ENCODE assay signal across 24 cellular contexts in the genomic region with DNA sequence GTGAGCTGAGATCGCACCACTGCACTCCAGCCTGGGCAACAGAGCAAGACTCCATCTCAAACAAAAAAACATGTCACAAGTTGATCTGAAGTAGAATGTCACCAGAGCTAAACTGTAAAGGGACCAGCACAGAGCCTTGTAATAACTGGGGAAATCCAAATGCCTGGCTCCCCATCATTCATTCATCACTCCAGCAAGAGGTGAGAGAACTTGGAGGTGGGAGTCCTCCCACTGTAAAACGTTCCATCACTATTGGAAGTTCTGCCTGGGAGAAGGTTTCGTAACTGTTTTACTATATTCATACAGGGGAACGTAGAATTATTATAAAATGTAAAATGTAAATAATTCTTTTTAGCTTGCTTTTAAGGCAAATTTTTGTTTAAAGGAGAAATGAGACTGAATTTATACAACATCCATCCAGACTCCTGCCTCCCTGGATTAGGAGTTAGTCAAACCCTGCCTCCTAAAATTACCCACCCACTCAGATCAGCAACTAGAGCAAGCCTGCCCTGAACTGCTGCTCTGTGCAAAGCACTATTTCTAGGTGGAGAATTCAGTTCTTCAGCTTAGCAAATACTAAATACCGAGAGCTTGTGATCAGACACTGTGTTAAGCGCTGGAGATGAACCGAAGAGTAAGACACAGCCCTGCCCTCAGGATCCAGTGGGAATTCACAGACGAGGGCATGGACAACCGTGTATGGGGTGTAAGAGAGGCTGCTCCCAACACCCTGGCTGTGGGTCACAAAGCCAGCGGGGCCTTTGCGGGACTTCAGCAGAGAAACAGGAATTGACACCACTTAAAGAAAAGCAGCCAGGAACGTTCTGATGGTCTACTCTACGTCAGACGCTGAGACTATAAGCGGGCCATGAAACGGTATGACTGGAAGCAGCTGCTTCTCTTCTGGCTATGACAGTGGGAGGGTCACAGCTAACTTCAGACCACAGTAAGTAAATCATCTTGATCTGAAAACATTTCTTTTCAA.
"Had no signal": no experiment of that assay in that cellular context is flagged by ENCODE, and none has a peak within 500 bp of the region (broad histone marks: within the 10 kb centered on the region; RNA-seq: fewer than 3 reads in every experiment).

No MANE protein-coding gene starts in this region.

- H3K9me3 Mint-ChIP-seq: activated CD4-positive, alpha-beta T cell treated with anti-CD3 and anti-CD28 coated beads, Interleukin-2, amount 10 ng/mL, durations not matched to agents 24 days and 14 days; activated CD8-positive, alpha-beta T cell treated with anti-CD3 and anti-CD28 coated beads for 36 hours; activated T-cell treated with anti-CD3 and anti-CD28 coated beads, Interleukin-2, amount 50 U/mL, for 4 hours; naive thymus-derived CD8-positive, alpha-beta T cell had no signal

- H3K4me1 ChIP-seq: pancreas, right lobe of liver, tibial nerve had no signal

- ATAC-seq: activated CD4-positive, CD25-positive, alpha-beta regulatory T cell treated with anti-CD3 and anti-CD28 coated beads, Interleukin-2, amount 50 U/mL, for 24 hours; activated CD8-positive, alpha-beta T cell treated with anti-CD3 and anti-CD28 coated beads for 36 hours; activated T-cell treated with anti-CD3 and anti-CD28 coated beads, Interleukin-2, amount 50 U/mL, for 4 hours; left lobe of liver; naive thymus-derived CD8-positive, alpha-beta T cell; pancreas; stimulated activated memory B cell treated with anti-CD40 and anti-IgM and Interleukin-4, amounts not matched to agents 10 μg/mL and 1 μg/mL and 100 μg/mL, for 72 hours had no signal

- H3K4me1 Mint-ChIP-seq: activated CD4-positive, alpha-beta T cell treated with anti-CD3 and anti-CD28 coated beads, Interleukin-2, amount 10 ng/mL, durations not matched to agents 24 days and 14 days; activated naive CD8-positive, alpha-beta T cell treated with anti-CD3 and anti-CD28 coated beads, Interleukin-2, amount 10 ng/mL, durations not matched to agents 7 days and 5 days had no signal

- DNase-seq: activated CD4-positive, alpha-beta T cell treated with anti-CD3 and anti-CD28 coated beads, Interleukin-2, amount 10 ng/mL, durations not matched to agents 24 days and 14 days; activated CD8-positive, alpha-beta T cell treated with anti-CD3 and anti-CD28 coated beads for 36 hours; activated naive CD4-positive, alpha-beta T cell treated with Interleukin-2 at 50 U/mL for 16 hours; activated naive CD8-positive, alpha-beta T cell treated with anti-CD3 and anti-CD28 coated beads, Interleukin-2, amount 10 ng/mL, durations not matched to agents 7 days and 5 days; activated T-cell treated with anti-CD3 and anti-CD28 coated beads, Interleukin-2, amount 50 U/mL, for 4 hours; amniotic stem cell; cerebellar nuclear complex; kidney; right lobe of liver; small intestine; stimulated activated CD4-positive, alpha-beta T cell treated with anti-CD3 and anti-CD28 coated beads, Interleukin-15, amount 100 ng/mL, for 24 hours; stomach had no signal

- H3K27ac ChIP-seq: coronary artery, epithelial cell of prostate, pancreas, right lobe of liver, stomach, suprapubic skin, tibial nerve, vagina had no signal

- H3K4me3 Mint-ChIP-seq: activated CD4-positive, alpha-beta T cell treated with anti-CD3 and anti-CD28 coated beads, Interleukin-2, amount 10 ng/mL, durations not matched to agents 24 days and 14 days; activated CD8-positive, alpha-beta T cell treated with anti-CD3 and anti-CD28 coated beads for 36 hours; activated naive CD8-positive, alpha-beta T cell treated with anti-CD3 and anti-CD28 coated beads, Interleukin-2, amount 10 ng/mL, durations not matched to agents 7 days and 5 days; activated T-cell treated with anti-CD3 and anti-CD28 coated beads, Interleukin-2, amount 50 U/mL, for 4 hours; naive thymus-derived CD8-positive, alpha-beta T cell; stimulated activated memory B cell treated with anti-CD40 and anti-IgM and Interleukin-4, amounts not matched to agents 10 μg/mL and 1 μg/mL and 100 μg/mL, for 72 hours had no signal

- H3K4me3 ChIP-seq: coronary artery, lung, pancreas, right lobe of liver, stomach, suprapubic skin, tibial nerve, vagina had no signal

- H3K27me3 ChIP-seq: pancreas, right lobe of liver, stomach, suprapubic skin, tibial nerve, vagina had no signal

- H3K27ac Mint-ChIP-seq: activated CD4-positive, alpha-beta T cell treated with anti-CD3 and anti-CD28 coated beads, Interleukin-2, amount 10 ng/mL, durations not matched to agents 24 days and 14 days; activated CD8-positive, alpha-beta T cell treated with anti-CD3 and anti-CD28 coated beads for 36 hours; activated naive CD8-positive, alpha-beta T cell treated with anti-CD3 and anti-CD28 coated beads, Interleukin-2, amount 10 ng/mL, durations not matched to agents 7 days and 5 days; activated T-helper 2 cell treated with anti-CD3 and anti-CD28 coated beads, Interferon-gamma antibody, Interleukin-2, Interleukin-4, amounts not matched to agents 10 μg/mL and 5 μg/mL and 100 μg/mL, durations not matched to agents 14 hours and 24 hours and 36 hours; stimulated activated memory B cell treated with anti-CD40 and anti-IgM and Interleukin-4, amounts not matched to agents 10 μg/mL and 1 μg/mL and 100 μg/mL, for 72 hours had no signal

- H3K9me3 ChIP-seq: pancreas, right lobe of liver, stomach, suprapubic skin, tibial nerve, vagina had no signal

- H3K27me3 Mint-ChIP-seq: activated CD4-positive, alpha-beta T cell treated with anti-CD3 and anti-CD28 coated beads, Interleukin-2, amount 10 ng/mL, durations not matched to agents 24 days and 14 days; activated CD8-positive, alpha-beta T cell treated with anti-CD3 and anti-CD28 coated beads for 36 hours; activated naive CD8-positive, alpha-beta T cell treated with anti-CD3 and anti-CD28 coated beads, Interleukin-2, amount 10 ng/mL, durations not matched to agents 7 days and 5 days; naive thymus-derived CD8-positive, alpha-beta T cell; stimulated activated memory B cell treated with anti-CD40 and anti-IgM and Interleukin-4, amounts not matched to agents 10 μg/mL and 1 μg/mL and 100 μg/mL, for 72 hours had no signal
